8 cellular contexts compared by ENCODE assay signal in genomic region chr14:102591944-102592772, GRCh38. TPM values are rescaled to one million over a fixed set of nuclear protein-coding genes. Genes with fewer than 3 reads are reported as not detected.
DNase-seq lines count a peak whose midpoint lies in the region; ATAC-seq and TF ChIP-seq lines count a peak whose summit lies in the region.

TSS of gene RCOR1 (plus strand) at chr14:102592649. CDS start at chr14:102592887, 238 bp downstream.

- H3K9me3 ChIP-seq in Caco-2, result no peaks in the 10 kb centered on the region

- H3K9me3 Mint-ChIP-seq in Caco-2 (ENCODE audit: unreplicated experiment) (no peaks in the 10 kb centered on the region), memory B cell (no peaks in the 10 kb centered on the region)
- no peaks in the 10 kb centered on the region for H3K9me3 Mint-ChIP-seq in effector memory CD8-positive, alpha-beta T cell

- H3K27me3 ChIP-seq in Caco-2 (replicated peaks; ENCODE audit: control insufficient read depth, insufficient read depth, low read length), result no peaks in the 10 kb centered on the region

- DNase-seq in Caco-2, result peak; percentile 97 to 98
- DNase-seq in HUDEP-2 (lab: John Stamatoyannopoulos, UW; ENCODE audit: unreplicated experiment in 76 of 76), result peak in 75 of 76 experiments; percentile 52 to 98 (median 95)
- peak; percentile 92 for DNase-seq in NOMO-1 treated with dmso at 0.1 percent for 144 hours (lab: John Stamatoyannopoulos, UW; ENCODE audit: unreplicated experiment)
- DNase-seq in activated CD8-positive, alpha-beta memory T cell treated with anti-CD3 and anti-CD28 coated beads for 48 hours (ENCODE audit: low read depth in 2 of 3, low spot score in 2 of 3), result peak; percentile 91 to 98 (median 92)
- peak; percentile 94 to 96 (median 95) for DNase-seq in effector memory CD8-positive, alpha-beta T cell
- peak; percentile 92 to 96 for DNase-seq in memory B cell (ENCODE audit: low spot score in 2 of 2)
- peak; percentile 95 for DNase-seq in stimulated activated CD8-positive, alpha-beta memory T cell treated with anti-CD3 and anti-CD28 coated beads, Interleukin-12 subunit alpha, Interleukin-12 subunit beta, amount 100 ng/mL, for 1 hour (ENCODE audit: low read depth)

- ATAC-seq in GM21390 (IDR thresholded peaks at IDR 0.05; ENCODE audit: unreplicated experiment) (peak; percentile 71), memory B cell (ENCODE audit: low read depth) (peak; percentile 75)
- peak; percentile 82 for ATAC-seq in effector memory CD8-positive, alpha-beta T cell (replicated peaks)

- H3K4me1 ChIP-seq in Caco-2, result peaks cover 29% of the 10 kb centered on the region

- peak within 1 kb of the TSS; percentile 99 for H3K4me3 ChIP-seq in Caco-2 (ENCODE audit: low read depth, low read length)

- H3K36me3 ChIP-seq in Caco-2 (ENCODE audit: control insufficient read depth, insufficient read depth, low read length), result no peaks in the 10 kb centered on the region

- H3K27me3 Mint-ChIP-seq in Caco-2 (ENCODE audit: insufficient read depth, unreplicated experiment) (no peaks in the 10 kb centered on the region), memory B cell (no peaks in the 10 kb centered on the region)
- no peaks in the 10 kb centered on the region for H3K27me3 Mint-ChIP-seq in effector memory CD8-positive, alpha-beta T cell

- POLR2A ChIA-PET in Caco-2 (lab: Charles Lee), result interaction anchor here (0.6 to 1.9 kb wide), 4 partner anchors 17 to 72 kb away, joined by 3 to 12 read pairs (median 4); no protein-coding TSS in a partner anchor

- TF ChIP-seq CTCF in Caco-2 (IDR thresholded peaks at IDR 0.05; ENCODE audit: insufficient read depth in 1 of 2, low read depth in 1 of 2, low read length in 1 of 2, severe bottlenecking in 1 of 2, unreplicated experiment in 1 of 2), result no peak

- peak within 1 kb of the TSS; percentile 82 for H3K27ac Mint-ChIP-seq in Caco-2 (ENCODE audit: unreplicated experiment)
- H3K27ac Mint-ChIP-seq in effector memory CD8-positive, alpha-beta T cell, result peak within 1 kb of the TSS; percentile 87 to 96
- peak within 1 kb of the TSS; percentile 98 for H3K27ac Mint-ChIP-seq in memory B cell

- H3K4me1 Mint-ChIP-seq in Caco-2 (ENCODE audit: low read depth, unreplicated experiment), result peaks cover 18% of the 10 kb centered on the region
- H3K4me1 Mint-ChIP-seq in effector memory CD8-positive, alpha-beta T cell (ENCODE audit: low read depth in 2 of 2), result peaks cover 21 to 26% of the 10 kb centered on the region in 2 donors
- peaks cover 15% of the 10 kb centered on the region for H3K4me1 Mint-ChIP-seq in memory B cell

- H3K4me3 Mint-ChIP-seq in Caco-2 (ENCODE audit: unreplicated experiment) (peak within 1 kb of the TSS; percentile 79), memory B cell (peak within 1 kb of the TSS; percentile 99)
- peak within 1 kb of the TSS; percentile 91 to 94 for H3K4me3 Mint-ChIP-seq in effector memory CD8-positive, alpha-beta T cell

- BruUV-seq in Caco-2 (replicated peaks; lab: Mats Ljungman, UMichigan), result no TSS peak

- peaks cover 3% of the 10 kb centered on the region for H3K36me3 Mint-ChIP-seq in Caco-2 (ENCODE audit: insufficient read depth, unreplicated experiment)
- H3K36me3 Mint-ChIP-seq in effector memory CD8-positive, alpha-beta T cell (ENCODE audit: insufficient read depth), result peaks cover 21% of the 10 kb centered on the region
- no peaks in the 10 kb centered on the region for H3K36me3 Mint-ChIP-seq in memory B cell

- intact Hi-C loops in Caco-2 (cut with micrococcal nuclease; ENCODE audit: unreplicated experiment), result loop anchor here (5.0 kb wide), 2 partner anchors 100 to 185 kb away; partner anchors contain the start of gene TRAF3

- CTCF ChIA-PET in Caco-2 (lab: Charles Lee), result interaction anchor here (1.0 kb wide), 1 partner anchor 68 kb away, joined by 7 read pairs; no protein-coding TSS in a partner anchor

RNA-seq across cellular contexts. Expression of gene RCOR1, which starts in this region (rescaled TPM):
- total RNA-seq in Caco-2 (2022), result 31.0 and 33.6 TPM in 2 replicates

Comparison
In these comparisons a context has a peak if more than half of its experiments do, and no peak if none do; other contexts are left out.
1. Peak in every context shown above with its lines: DNase-seq, ATAC-seq and H3K4me3 ChIP-seq.